8 cellular contexts compared by ENCODE assay signal in the genomic region with DNA sequence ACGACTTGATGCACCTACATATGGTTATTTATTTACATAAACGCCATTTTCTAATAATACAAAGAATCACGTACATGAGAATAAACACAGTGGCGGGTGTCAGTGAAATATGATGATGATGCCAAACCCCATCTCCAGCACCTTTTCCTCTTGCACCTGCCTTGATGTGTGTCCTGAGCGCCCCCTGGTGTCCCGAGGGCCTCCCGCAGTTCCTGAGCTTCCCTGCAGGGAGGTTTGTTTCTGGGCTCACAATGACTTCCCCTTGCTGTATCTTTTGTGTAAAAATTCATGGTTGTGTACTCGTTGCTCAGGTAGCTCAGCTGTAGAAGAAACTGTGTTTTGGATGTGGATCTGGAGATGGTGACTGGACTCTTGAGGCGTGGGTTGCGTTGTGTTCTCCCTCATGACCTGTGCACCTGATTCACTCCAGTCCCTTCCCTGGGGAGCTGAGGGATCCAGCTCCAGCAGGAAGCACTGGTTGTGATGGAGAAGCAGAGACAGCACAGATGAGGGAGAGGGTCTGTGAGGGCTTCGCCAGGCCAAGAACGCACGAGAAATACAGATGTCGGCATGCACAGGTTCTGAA.
DNase-seq lines count a peak whose midpoint lies in the region; ATAC-seq and TF ChIP-seq lines count a peak whose summit lies in the region.

No MANE protein-coding gene starts in this region.

- peaks cover 84% of the 10 kb centered on the region for H3K9me3 Mint-ChIP-seq in WTC11

- ATAC-seq in WTC11: no peak
- no peak for ATAC-seq in HG02759 (IDR thresholded peaks at IDR 0.05; ENCODE audit: unreplicated experiment)

- H3K27me3 ChIP-seq in BJ (ENCODE audit: control insufficient read depth, insufficient read depth, low read length): no peaks in the 10 kb centered on the region

- no peak overlapping the region for H3K4me3 Mint-ChIP-seq in WTC11

- CTCF ChIA-PET in BJ (lab: Yijun Ruan, JAX) (no interaction called here), HEK293T (lab: Yijun Ruan, JAX) (interaction anchor here (0.8 kb wide), 1 partner anchor 65 kb away, joined by 3 read pairs; no protein-coding TSS in a partner anchor), WTC11 (lab: Charles Lee) (interaction anchor here (0.7 kb wide), 1 partner anchor 292 kb away, joined by 6 read pairs; no protein-coding TSS in a partner anchor)

- DNase-seq in BJ (ENCODE audit: low read depth) (no peak), HEK293T (ENCODE audit: extremely low spot score) (peak; percentile 24), SKM-1 treated with dmso at 0.1 percent for 144 hours (lab: John Stamatoyannopoulos, UW; ENCODE audit: unreplicated experiment) (peak; percentile 1), AG08395 (ENCODE audit: low spot score) (no peak), WTC11 (ENCODE audit: low spot score) (no peak)
- DNase-seq in activated naive CD8-positive, alpha-beta T cell treated with anti-CD3 and anti-CD28 coated beads, Interleukin-2, amount 50 U/mL, for 16 hours (ENCODE audit: low read depth, low spot score): peak; percentile 32
- peak; percentile 12 for DNase-seq in stimulated activated CD4-positive, alpha-beta T cell treated with anti-CD3 and anti-CD28 coated beads, Interleukin-2, amount 100 ng/mL, for 4 hours (ENCODE audit: low read depth)

- H3K27me3 Mint-ChIP-seq in WTC11 (ENCODE audit: low read depth): peaks cover 17% of the 10 kb centered on the region

- no peaks in the 10 kb centered on the region for H3K4me1 Mint-ChIP-seq in WTC11

- H3K4me3 ChIP-seq in BJ (ENCODE audit: low read depth, low read length): no peak overlapping the region

- no peak overlapping the region for H3K27ac Mint-ChIP-seq in WTC11

- TF ChIP-seq CTCF in BJ (IDR thresholded peaks at IDR 0.05; ENCODE audit: insufficient read depth, low read depth, low read length) (0 out of 2 replicates have a peak, but pooled peaks have one; percentile 2), WTC11 (IDR thresholded peaks at IDR 0.05) (no peak)

- no peaks in the 10 kb centered on the region for H3K36me3 ChIP-seq in BJ (ENCODE audit: control insufficient read depth, insufficient read depth, low read length)

- POLR2A ChIA-PET in BJ (lab: Charles Lee) (no interaction called here), HEK293T (lab: Yijun Ruan, JAX) (no interaction called here), WTC11 (lab: Charles Lee) (no interaction called here)

- peaks cover 76% of the 10 kb centered on the region for H3K36me3 Mint-ChIP-seq in WTC11

TF ChIP-seq in HEK293T, 16 proteins besides CTCF, POLR2A, EP300 and RAD21:
- TF ChIP-seq SP1 (IDR thresholded peaks at IDR 0.05) (no peak), LEF1 (IDR thresholded peaks at IDR 0.05; ENCODE audit: borderline replicate concordance) (no peak), NFRKB (IDR thresholded peaks at IDR 0.05) (no peak), HDGF (IDR thresholded peaks at IDR 0.05; ENCODE audit: borderline replicate concordance) (no peak)

TF ChIP-seq in WTC11, 78 proteins besides CTCF, POLR2A, EP300 and RAD21:
- TF ChIP-seq ZNF232 (CRISPR knock-in tag; IDR thresholded peaks at IDR 0.05): no peak
- TF ChIP-seq, protein P1, sequence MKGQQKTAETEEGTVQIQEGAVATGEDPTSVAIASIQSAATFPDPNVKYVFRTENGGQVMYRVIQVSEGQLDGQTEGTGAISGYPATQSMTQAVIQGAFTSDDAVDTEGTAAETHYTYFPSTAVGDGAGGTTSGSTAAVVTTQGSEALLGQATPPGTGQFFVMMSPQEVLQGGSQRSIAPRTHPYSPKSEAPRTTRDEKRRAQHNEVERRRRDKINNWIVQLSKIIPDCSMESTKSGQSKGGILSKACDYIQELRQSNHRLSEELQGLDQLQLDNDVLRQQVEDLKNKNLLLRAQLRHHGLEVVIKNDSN (CRISPR knock-in tag; IDR thresholded peaks at IDR 0.05): no peak
- TF ChIP-seq FOXK1 (CRISPR knock-in tag; IDR thresholded peaks at IDR 0.05): no peak

Comparison
In these comparisons a context has a peak if more than half of its experiments do, and no peak if none do; other contexts are left out.
1. DNase-seq: peak in HEK293T (single experiment), SKM-1 treated with dmso at 0.1 percent for 144 hours (single experiment), activated naive CD8-positive, alpha-beta T cell treated with anti-CD3 and anti-CD28 coated beads, Interleukin-2, amount 50 U/mL, for 16 hours (single experiment) and stimulated activated CD4-positive, alpha-beta T cell treated with anti-CD3 and anti-CD28 coated beads, Interleukin-2, amount 100 ng/mL, for 4 hours (single experiment); none in BJ (single experiment), AG08395 (single experiment) and WTC11 (single experiment).